ENCODE assay signal across 17 cellular contexts in the genomic region with DNA sequence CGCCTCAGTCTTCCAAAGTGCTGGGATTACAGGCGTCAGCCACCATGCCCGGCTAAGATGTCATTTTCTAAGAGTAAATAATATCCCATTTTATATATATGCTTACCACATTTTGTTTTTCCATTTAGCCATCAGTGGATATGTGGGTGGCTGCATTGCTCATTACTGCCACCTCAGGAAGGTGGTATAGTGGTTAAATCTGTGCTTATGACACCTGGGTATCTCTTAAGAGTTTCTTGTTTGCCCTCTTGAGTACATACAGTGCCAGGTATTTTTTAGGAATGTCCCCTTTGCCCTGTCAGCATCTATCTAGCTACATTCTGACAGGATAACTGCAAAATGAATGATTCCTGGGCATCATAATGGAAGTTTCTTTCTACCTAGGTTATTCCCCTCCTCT. TPM values are rescaled to one million over a fixed set of nuclear protein-coding genes. Genes with fewer than 3 reads are reported as not detected.
DNase-seq lines count a peak whose midpoint lies in the region; ATAC-seq and TF ChIP-seq lines count a peak whose summit lies in the region.
"Had no signal": no experiment of that assay in that cellular context is flagged by ENCODE, and none has a peak within 500 bp of the region (broad histone marks: within the 10 kb centered on the region; RNA-seq: fewer than 3 reads in every experiment).

No MANE protein-coding gene starts in this region.

- peak overlapping the region in 8 of 10 experiments; percentile 3 to 33 (median 14); a peak in 7 of 20 replicates for H3K4me3 ChIP-seq in BLaER1 treated with 17β-estradiol and CSF1 and Interleukin-3, amounts not matched to agents 10 nM and 100 nM
- no peak overlapping the region for H3K4me3 ChIP-seq in DND-41 (ENCODE audit: low read depth in 1 of 2, low read length in 2 of 2)
- no peak overlapping the region for H3K4me3 ChIP-seq in OCI-LY7 (ENCODE audit: low read depth, low read length, poor library complexity, severe bottlenecking)

- H3K4me1 Mint-ChIP-seq in stimulated activated naive B cell treated with anti-CD40 and anti-IgM and Interleukin-4, amounts not matched to agents 10 μg/mL and 1 μg/mL and 100 μg/mL, for 72 hours = peaks cover 3 to 5% of the 10 kb centered on the region in 2 donors

- no TSS peak for BruUV-seq in OCI-LY7 (replicated peaks; lab: Mats Ljungman, UMichigan)

- ATAC-seq in DND-41 (ENCODE audit: insufficient read depth, low read depth) (no peak), HG02763 (IDR thresholded peaks at IDR 0.05; ENCODE audit: unreplicated experiment) (no peak)
- ATAC-seq in stimulated activated naive B cell treated with anti-CD40 and anti-IgM and Interleukin-4, amounts not matched to agents 10 μg/mL and 1 μg/mL and 100 μg/mL, for 72 hours (replicated peaks) = peak; percentile 51 to 80

- no peak overlapping the region for H3K27ac Mint-ChIP-seq in stimulated activated naive B cell treated with anti-CD40 and anti-IgM and Interleukin-4, amounts not matched to agents 10 μg/mL and 1 μg/mL and 100 μg/mL, for 72 hours
- H3K27ac Mint-ChIP-seq: CD4-positive, alpha-beta memory T cell had no signal

- H2AFZ ChIP-seq in DND-41 (ENCODE audit: low read depth, low read length) (no peak overlapping the region), OCI-LY7 (ENCODE audit: low read length) (no peak overlapping the region)

- no peak overlapping the region for H3K9ac ChIP-seq in BLaER1 treated with 17β-estradiol and CSF1 and Interleukin-3, amounts not matched to agents 10 nM and 100 nM
- H3K9ac ChIP-seq in DND-41 (ENCODE audit: low read depth, low read length) = no peak overlapping the region

- no peaks in the 10 kb centered on the region for H4K20me1 ChIP-seq in BLaER1 treated with 17β-estradiol and CSF1 and Interleukin-3, amounts not matched to agents 10 nM and 100 nM
- H4K20me1 ChIP-seq in DND-41 (ENCODE audit: insufficient read depth, low read length) = no peaks in the 10 kb centered on the region
- H4K20me1 ChIP-seq in OCI-LY7 (ENCODE audit: insufficient read depth, low read length) = no peaks in the 10 kb centered on the region

- H3K4me3 Mint-ChIP-seq in stimulated activated naive B cell treated with anti-CD40 and anti-IgM and Interleukin-4, amounts not matched to agents 10 μg/mL and 1 μg/mL and 100 μg/mL, for 72 hours = no peak overlapping the region
- H3K4me3 Mint-ChIP-seq: CD4-positive, alpha-beta memory T cell had no signal

- H3K4me2 ChIP-seq in BLaER1 treated with 17β-estradiol and CSF1 and Interleukin-3, amounts not matched to agents 10 nM and 100 nM = no peak overlapping the region
- no peak overlapping the region for H3K4me2 ChIP-seq in DND-41 (ENCODE audit: insufficient read depth, low read length)
- no peak overlapping the region for H3K4me2 ChIP-seq in OCI-LY7 (ENCODE audit: low read length)

- H3K79me2 ChIP-seq in DND-41 (ENCODE audit: insufficient read depth, low read length) (no peaks in the 10 kb centered on the region), OCI-LY7 (ENCODE audit: insufficient read depth, low read depth, low read length) (no peaks in the 10 kb centered on the region)

- TF ChIP-seq CTCF in DND-41 (IDR thresholded peaks at IDR 0.05; ENCODE audit: borderline replicate concordance, extremely low read depth, low read length, poor library complexity, severe bottlenecking) (peak; percentile 11), OCI-LY7 (conservative IDR thresholded peaks at IDR 0.05; ENCODE audit: low read length) (peak; percentile 60)

- H3K4me1 ChIP-seq in BLaER1 treated with 17β-estradiol and CSF1 and Interleukin-3, amounts not matched to agents 10 nM and 100 nM = no peaks in the 10 kb centered on the region
- H3K4me1 ChIP-seq in DND-41 (ENCODE audit: insufficient read depth, low read length) (no peaks in the 10 kb centered on the region), OCI-LY7 (ENCODE audit: insufficient read depth, low read length, poor library complexity, severe bottlenecking) (no peaks in the 10 kb centered on the region)

- H3K27ac ChIP-seq in BLaER1 treated with 17β-estradiol and CSF1 and Interleukin-3, amounts not matched to agents 10 nM and 100 nM = no peak overlapping the region
- H3K27ac ChIP-seq in DND-41 (ENCODE audit: low read length) (no peak overlapping the region), OCI-LY7 (ENCODE audit: low read depth, low read length, poor library complexity, severe bottlenecking) (no peak overlapping the region)

- H3K9me3 Mint-ChIP-seq in stimulated activated naive B cell treated with anti-CD40 and anti-IgM and Interleukin-4, amounts not matched to agents 10 μg/mL and 1 μg/mL and 100 μg/mL, for 72 hours = peaks cover 16 to 17% of the 10 kb centered on the region in 2 donors

- intact Hi-C loops in OCI-LY7 (cut with micrococcal nuclease; ENCODE audit: unreplicated experiment) = no loop called here

- CTCF ChIA-PET in OCI-LY7 (lab: Charles Lee; ENCODE audit: unreplicated experiment) = no interaction called here

- DNase-seq in DND-41 (no peak), OCI-LY7 (ENCODE audit: low spot score) (no peak), NCI-H1048 (lab: John Stamatoyannopoulos, UW) (no peak)
- no peak for DNase-seq in stimulated activated naive B cell treated with anti-CD40 and anti-IgM and Interleukin-4, amounts not matched to agents 10 μg/mL and 1 μg/mL and 100 μg/mL, for 72 hours
- no peak for DNase-seq in stimulated activated CD4-positive, alpha-beta T cell treated with anti-CD3 and anti-CD28 coated beads, Interleukin-12 subunit alpha, Interleukin-12 subunit beta, amount 100 ng/mL, for 4 hours
- no peak for DNase-seq in stimulated activated CD4-positive, alpha-beta T cell treated with anti-CD3 and anti-CD28 coated beads, Interleukin-4, amount 100 ng/mL, for 1 hour
- DNase-seq: Calu3; CD4-positive, alpha-beta memory T cell; COR-L47; DMS53; DMS79 treated with DMSO at 0.1 percent for 48 hours; H7; HCEC 1CT had no signal

- POLR2A ChIA-PET in OCI-LY7 (lab: Charles Lee) = no interaction called here

- peaks cover 29 to 36% of the 10 kb centered on the region in 2 donors for H3K36me3 Mint-ChIP-seq in stimulated activated naive B cell treated with anti-CD40 and anti-IgM and Interleukin-4, amounts not matched to agents 10 μg/mL and 1 μg/mL and 100 μg/mL, for 72 hours

- no peaks in the 10 kb centered on the region for H3K27me3 Mint-ChIP-seq in stimulated activated naive B cell treated with anti-CD40 and anti-IgM and Interleukin-4, amounts not matched to agents 10 μg/mL and 1 μg/mL and 100 μg/mL, for 72 hours
- H3K27me3 Mint-ChIP-seq: CD4-positive, alpha-beta memory T cell had no signal

- H3K36me3 ChIP-seq in BLaER1 treated with 17β-estradiol and CSF1 and Interleukin-3, amounts not matched to agents 10 nM and 100 nM = peaks cover 72 to 99% (median 94%) of the 10 kb centered on the region in 11 experiments
- peaks cover 35% of the 10 kb centered on the region for H3K36me3 ChIP-seq in DND-41 (ENCODE audit: insufficient read depth, low read length)
- H3K36me3 ChIP-seq in OCI-LY7 (ENCODE audit: insufficient read depth, low read length) = peaks cover 23% of the 10 kb centered on the region

- peaks cover 0 to 6% (median 0%) of the 10 kb centered on the region in 11 experiments; a peak in 1 of 22 replicates for H3K27me3 ChIP-seq in BLaER1 treated with 17β-estradiol and CSF1 and Interleukin-3, amounts not matched to agents 10 nM and 100 nM
- H3K27me3 ChIP-seq in DND-41 (ENCODE audit: insufficient read depth, low read length, poor library complexity) = no peaks in the 10 kb centered on the region

- peaks cover 99 to 100% (median 100%) of the 10 kb centered on the region in 11 experiments for H3K9me3 ChIP-seq in BLaER1 treated with 17β-estradiol and CSF1 and Interleukin-3, amounts not matched to agents 10 nM and 100 nM (replicated peaks in 1 of 11)
- H3K9me3 ChIP-seq in DND-41 (ENCODE audit: insufficient read depth, low read length, severe bottlenecking) (peaks cover 20% of the 10 kb centered on the region), OCI-LY7 (ENCODE audit: low read length) (no peaks in the 10 kb centered on the region)

- no peaks in the 10 kb centered on the region for H3K9me2 ChIP-seq in OCI-LY7 (ENCODE audit: insufficient read depth, low read length)

RNA-seq across cellular contexts. Expression of gene ZNF69, which starts 14.6 kb away (rescaled TPM):
- 7.1 and 9.7 TPM in 2 replicates for total RNA-seq in OCI-LY7 (2014; rRNA removed; shearing (Covaris generic))
- 13.9 and 15.8 TPM in 2 replicates for total RNA-seq in OCI-LY7 (2022)
- total RNA-seq: A172 had no signal

RNA-seq across cellular contexts. Expression of gene ZNF700, which starts 22.7 kb away (rescaled TPM):
- 18.2 and 20.4 TPM in 2 replicates for total RNA-seq in OCI-LY7 (2014; rRNA removed; shearing (Covaris generic))
- 28.2 and 28.4 TPM in 2 replicates for total RNA-seq in OCI-LY7 (2022)

RNA-seq across cellular contexts. Expression of gene ZNF439, which starts 53.7 kb away (rescaled TPM):
- 38.1 and 40.2 TPM in 2 replicates for total RNA-seq in OCI-LY7 (2014; rRNA removed; shearing (Covaris generic))
- total RNA-seq in OCI-LY7 (2022) = 33.8 and 45.5 TPM in 2 replicates
- total RNA-seq: A172, H1, H7 had no signal

Comparison
In these comparisons a context has a peak if more than half of its experiments do, and no peak if none do; other contexts are left out.
1. H3K4me3 ChIP-seq: peak in BLaER1 treated with 17β-estradiol and CSF1 and Interleukin-3, amounts not matched to agents 10 nM and 100 nM (8 of 10); none in DND-41 (0 of 2) and OCI-LY7 (single experiment).
2. ATAC-seq: peak in stimulated activated naive B cell treated with anti-CD40 and anti-IgM and Interleukin-4, amounts not matched to agents 10 μg/mL and 1 μg/mL and 100 μg/mL, for 72 hours (2 of 2); none in DND-41 (single experiment) and HG02763 (single experiment).